Comparison of ENCODE assay signal across 8 cellular contexts in the genomic region with DNA sequence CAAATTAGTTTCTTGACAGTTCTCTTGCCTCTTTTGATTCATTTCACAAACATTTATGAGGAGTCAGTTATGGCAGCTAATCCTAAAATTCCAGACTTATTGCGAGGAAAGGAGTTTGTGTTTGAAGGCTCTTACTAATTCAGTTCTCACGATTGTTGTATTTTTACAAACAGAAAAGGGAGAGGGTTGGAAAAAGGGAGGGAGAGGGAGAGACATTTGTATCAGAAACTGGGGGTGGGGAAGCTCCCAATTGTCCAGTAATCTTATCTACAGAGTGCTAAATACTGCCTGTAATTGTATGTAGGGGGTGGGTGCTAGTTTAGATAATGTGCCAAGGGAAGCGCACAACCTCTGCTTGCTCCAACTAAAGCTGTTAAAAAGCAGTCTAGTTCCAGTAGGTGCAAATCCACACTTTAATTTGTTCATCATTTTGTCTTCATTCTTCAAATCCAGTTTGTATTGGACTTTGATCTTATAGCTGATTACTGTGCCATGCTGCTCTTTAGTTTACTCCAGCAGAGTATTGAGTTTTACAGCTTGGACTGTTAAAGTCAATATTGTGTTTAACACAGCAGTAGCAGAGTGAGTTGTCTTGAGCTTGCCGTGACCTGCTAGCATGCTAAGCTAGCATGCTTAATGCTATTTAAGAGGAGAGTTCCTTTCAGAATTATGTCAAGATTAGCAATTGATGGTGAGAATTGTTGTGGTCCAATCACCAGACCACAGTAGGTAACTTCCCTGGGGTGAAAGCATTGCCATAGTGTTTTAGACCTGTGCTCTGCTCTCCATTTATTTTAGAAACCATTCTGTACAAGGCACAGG. TPM values are rescaled to one million over a fixed set of nuclear protein-coding genes. Genes with fewer than 3 reads are reported as not detected.
DNase-seq lines count a peak whose midpoint lies in the region; ATAC-seq, FAIRE-seq and TF ChIP-seq lines count a peak whose summit lies in the region.

No MANE protein-coding gene starts in this region.

- peak overlapping the region; percentile 82 for H2BK5ac ChIP-seq in IMR-90 (ENCODE audit: low read depth, low read length, poor library complexity, severe bottlenecking)

- H3K56ac ChIP-seq in IMR-90 (ENCODE audit: extremely low read depth, insufficient read depth, low read length) = peak overlapping the region; percentile 19; the same call in 1 of the 2 replicates

- no peak for TF ChIP-seq CTCF in IMR-90 (conservative IDR thresholded peaks at IDR 0.05; ENCODE audit: low read depth, low read length)
- TF ChIP-seq CTCF in endothelial cell of umbilical vein (IDR thresholded peaks at IDR 0.05; ENCODE audit: extremely low read depth in 1 of 2, insufficient read depth in 1 of 2, low read depth in 1 of 2, low read length in 2 of 2) = no peak
- TF ChIP-seq CTCF in sigmoid colon (IDR thresholded peaks at IDR 0.05) = no peak
- TF ChIP-seq CTCF in Peyer's patch (IDR thresholded peaks at IDR 0.05) = no peak

- peak overlapping the region; percentile 49; the same call in 1 of the 2 replicates for H4K5ac ChIP-seq in IMR-90 (ENCODE audit: low read depth, low read length)

- ATAC-seq in GM19025 (IDR thresholded peaks at IDR 0.05; ENCODE audit: low read depth, unreplicated experiment) = peak; percentile 47
- ATAC-seq in IMR-90 (ENCODE audit: low read depth) = peak; percentile 21

- POLR2A ChIA-PET in IMR-90 (lab: Charles Lee; ENCODE audit: unreplicated experiment) (no interaction called here), endothelial cell of umbilical vein (lab: Charles Lee) (no interaction called here)

- H3K79me1 ChIP-seq in IMR-90 (ENCODE audit: low read depth in 1 of 2, low read length in 2 of 2) = peaks cover 29 to 69% of the 10 kb centered on the region in 2 experiments

- H3K36me3 ChIP-seq in IMR-90 (ENCODE audit: control insufficient read depth, insufficient read depth, low read length) = no peaks in the 10 kb centered on the region
- no peaks in the 10 kb centered on the region for H3K36me3 ChIP-seq in endothelial cell of umbilical vein (ENCODE audit: control insufficient read depth in 2 of 2, extremely low read depth in 1 of 2, insufficient read depth in 2 of 2, low read length in 2 of 2)
- no peaks in the 10 kb centered on the region for H3K36me3 ChIP-seq in sigmoid colon
- H3K36me3 ChIP-seq in Peyer's patch = no peaks in the 10 kb centered on the region

- peak overlapping the region; percentile 53; the same call in 2 of the 3 replicates for H2BK15ac ChIP-seq in IMR-90 (ENCODE audit: low read depth, low read length)

- H3K23ac ChIP-seq in IMR-90 (ENCODE audit: low read depth, low read length) = peak overlapping the region; percentile 5

- dilution Hi-C loops in IMR-90 (cut with HindIII; ENCODE audit: low sequenced_read_pairs, unreplicated experiment) = no loop called here
- dilution Hi-C loops in endothelial cell of umbilical vein (cut with MboI; ENCODE audit: extremely low pct_ligation_motif_present, low sequenced_read_pairs) = no loop called here

- H3K79me2 ChIP-seq in endothelial cell of umbilical vein (ENCODE audit: control insufficient read depth, insufficient read depth, low read length) = peaks cover 27% of the 10 kb centered on the region

- no peak overlapping the region for H3K27ac ChIP-seq in IMR-90 (ENCODE audit: insufficient read depth, low read length)
- H3K27ac ChIP-seq in endothelial cell of umbilical vein (ENCODE audit: insufficient read depth, low read depth, low read length) = peak overlapping the region; percentile 51
- H3K27ac ChIP-seq in sigmoid colon = peak overlapping the region in 3 of 4 donors; percentile 48 to 71 (median 51)
- H3K27ac ChIP-seq in Peyer's patch = peak overlapping the region in 1 of 4 donors; percentile 16

- H2AFZ ChIP-seq in IMR-90 (replicated peaks; ENCODE audit: low read length, poor library complexity) = no peak overlapping the region
- H2AFZ ChIP-seq in endothelial cell of umbilical vein (ENCODE audit: low read depth, low read length) = peak overlapping the region; percentile 5

- 0 out of 2 replicates have a peak overlapping the region, but pooled peaks have one; percentile 21 for H2AK5ac ChIP-seq in IMR-90 (ENCODE audit: low read depth, low read length)

- BruUV-seq in IMR-90 (replicated peaks; lab: Mats Ljungman, UMichigan) (no TSS peak), endothelial cell of umbilical vein (replicated peaks; lab: Mats Ljungman, UMichigan) (no TSS peak)

- H3K9ac ChIP-seq in IMR-90 (ENCODE audit: low read depth, low read length) (no peak overlapping the region), endothelial cell of umbilical vein (replicated peaks; ENCODE audit: extremely low read depth, insufficient read depth, low read length) (no peak overlapping the region)

- H3K18ac ChIP-seq in IMR-90 (ENCODE audit: low read depth, low read length) = peak overlapping the region; percentile 82; the same call in 1 of the 2 replicates

- H4K91ac ChIP-seq in IMR-90 (ENCODE audit: insufficient read depth, low read depth, low read length) = peak overlapping the region; percentile 9; the same call in 1 of the 2 replicates

- H3K27me3 ChIP-seq in IMR-90 (ENCODE audit: control insufficient read depth, insufficient read depth, low read length) (no peaks in the 10 kb centered on the region), endothelial cell of umbilical vein (ENCODE audit: control insufficient read depth in 2 of 2, insufficient read depth in 2 of 2, low read length in 2 of 2) (no peaks in the 10 kb centered on the region), sigmoid colon (no peaks in the 10 kb centered on the region), Peyer's patch (no peaks in the 10 kb centered on the region)

- H3K4me2 ChIP-seq in IMR-90 (ENCODE audit: low read depth, low read length) = peak overlapping the region; percentile 84
- peak overlapping the region; percentile 70 for H3K4me2 ChIP-seq in endothelial cell of umbilical vein (ENCODE audit: insufficient read depth, low read length)

- intact Hi-C loops in IMR-90 (cut with micrococcal nuclease) (no loop called here), endothelial cell of umbilical vein (cut with micrococcal nuclease) (loop anchor here (1.0 kb wide), 2 partner anchors 13 to 28 kb away; partner anchors contain the start of gene FNIP2), sigmoid colon (cut with DNase I) (no loop called here)

- no CpG with 5 or more reads among the region's 4 CpGs for WGBS in IMR-90 (ENCODE audit: extremely low coverage in 2 of 2, insufficient read length in 1 of 2), 2 experiments
- 12 to 58% methylated on average over 4 of the region's 4 CpGs for WGBS in sigmoid colon, 2 donors

- H3K4me3 ChIP-seq in IMR-90 (ENCODE audit: insufficient read depth, low read depth, low read length) (no peak overlapping the region), endothelial cell of umbilical vein (replicated peaks in 1 of 3; ENCODE audit: insufficient read depth in 1 of 3, low read depth in 1 of 3, low read length in 3 of 3) (no peak overlapping the region), sigmoid colon (no peak overlapping the region), Peyer's patch (no peak overlapping the region)

- H4K8ac ChIP-seq in IMR-90 (ENCODE audit: low read depth in 2 of 2, low read length in 2 of 2) = peak overlapping the region in 1 of 2 experiments; percentile 16; a peak in 1 of 4 replicates

- H2AK9ac ChIP-seq in IMR-90 (replicated peaks; ENCODE audit: low read depth, low read length, poor library complexity) = no peak overlapping the region

- TF ChIP-seq EP300 in sigmoid colon (IDR thresholded peaks at IDR 0.05) = no peak

- no peak for FAIRE-seq in endothelial cell of umbilical vein (lab: Jason Lieb, UNC)

- peak overlapping the region; percentile 5 for H2BK20ac ChIP-seq in IMR-90 (ENCODE audit: low read depth, low read length)

- DNase-seq in IMR-90 (peak; percentile 61), endothelial cell of umbilical vein (ENCODE audit: low read depth, low spot score) (peak; percentile 54), sigmoid colon (no peak), D341Med (ENCODE audit: low spot score) (no peak), Peyer's patch (no peak)
- no peak for DNase-seq in central memory CD4-positive, alpha-beta T cell
- DNase-seq in stimulated activated CD4-positive, alpha-beta T cell treated with anti-CD3 and anti-CD28 coated beads, Interleukin-4, amount 100 ng/mL, for 4 hours = no peak

- H3K4ac ChIP-seq in IMR-90 (ENCODE audit: low read depth, low read length) = peak overlapping the region; percentile 52

- no peaks in the 10 kb centered on the region; the same call in 1 of the 2 replicates for H4K20me1 ChIP-seq in IMR-90 (ENCODE audit: insufficient read depth, low read length)
- H4K20me1 ChIP-seq in endothelial cell of umbilical vein (replicated peaks; ENCODE audit: control insufficient read depth, extremely low read depth, insufficient read depth, low read length) = no peaks in the 10 kb centered on the region

- TF ChIP-seq RAD21 in IMR-90 (IDR thresholded peaks at IDR 0.05; ENCODE audit: low read length) = no peak

- peaks cover 25% of the 10 kb centered on the region for H3K4me1 ChIP-seq in IMR-90 (ENCODE audit: control insufficient read depth, insufficient read depth, low read length)
- peaks cover 39% of the 10 kb centered on the region for H3K4me1 ChIP-seq in endothelial cell of umbilical vein (ENCODE audit: control insufficient read depth, extremely low read depth, insufficient read depth, low read length)
- H3K4me1 ChIP-seq in sigmoid colon = peaks cover 0 to 74% (median 71%) of the 10 kb centered on the region in 4 donors
- peaks cover 0 to 58% (median under 1%) of the 10 kb centered on the region in 4 donors for H3K4me1 ChIP-seq in Peyer's patch

- in situ Hi-C loops in IMR-90 (cut with MboI; ENCODE audit: low sequenced_read_pairs) = no loop called here

- peak overlapping the region; percentile 54; the same call in 1 of the 2 replicates for H3K14ac ChIP-seq in IMR-90 (replicated peaks; ENCODE audit: low read depth, low read length)

- H2BK120ac ChIP-seq in IMR-90 (ENCODE audit: low read depth, low read length) = peak overlapping the region; percentile 71

- H3K9me1 ChIP-seq in IMR-90 (ENCODE audit: insufficient read depth, low read length) (peaks cover 9% of the 10 kb centered on the region), endothelial cell of umbilical vein (replicated peaks; ENCODE audit: control insufficient read depth, extremely low read depth, insufficient read depth, low read length) (no peaks in the 10 kb centered on the region)

- H3K9me3 ChIP-seq in IMR-90 (ENCODE audit: control insufficient read depth, insufficient read depth, low read length) (no peaks in the 10 kb centered on the region), endothelial cell of umbilical vein (replicated peaks; ENCODE audit: control insufficient read depth, insufficient read depth, low read length) (no peaks in the 10 kb centered on the region), sigmoid colon (no peaks in the 10 kb centered on the region), Peyer's patch (no peaks in the 10 kb centered on the region)

- CTCF ChIA-PET in IMR-90 (lab: Yijun Ruan, JAX) (interaction anchor here (0.6 to 1.4 kb wide), 3 partner anchors 14 to 55 kb away, joined by 3 to 4 read pairs (median 4); no protein-coding TSS in a partner anchor), endothelial cell of umbilical vein (lab: Charles Lee) (interaction anchor here (0.7 to 2.0 kb wide), 12 partner anchors 8 to 74 kb away, joined by 3 to 11 read pairs (median 4); partner anchors contain the start of gene FNIP2)

- no peak for TF ChIP-seq POLR2A in IMR-90 (IDR thresholded peaks at IDR 0.05; ENCODE audit: low read depth, low read length)
- TF ChIP-seq POLR2A in endothelial cell of umbilical vein (IDR thresholded peaks at IDR 0.05; ENCODE audit: low read depth, low read length) = no peak
- TF ChIP-seq POLR2A in sigmoid colon (IDR thresholded peaks at IDR 0.05) = no peak
- TF ChIP-seq POLR2A in Peyer's patch (IDR thresholded peaks at IDR 0.05) = no peak

RNA-seq across cellular contexts. Expression of gene FNIP2, which starts 13.9 kb away (rescaled TPM):
- 22.2 and 24.6 TPM in 2 replicates for total RNA-seq in IMR-90 (2012; rRNA removed)
- polyA plus RNA-seq in IMR-90 (2012; rRNA removed) = 3.9 and 4.7 TPM in 2 replicates
- polyA plus RNA-seq in IMR-90 (2012; cell fraction: cytosol; rRNA removed) = 1.6 and 2.5 TPM in 2 replicates
- polyA plus RNA-seq in IMR-90 (2012; cell fraction: nucleus; rRNA removed; ENCODE audit: low replicate concordance) = 1.7 and 5.1 TPM in 2 replicates
- 13.6 and 14.4 TPM in 2 replicates for total RNA-seq in endothelial cell of umbilical vein
- polyA plus RNA-seq in endothelial cell of umbilical vein = 2.6 and 4.5 TPM in 2 replicates
- 3.5 and 4.2 TPM in 2 replicates for polyA plus RNA-seq in endothelial cell of umbilical vein (2011; cell fraction: cytosol; rRNA removed)
- 7.5 and 8.0 TPM in 2 replicates for polyA plus RNA-seq in endothelial cell of umbilical vein (2011; cell fraction: nucleus; rRNA removed)
- 3.1 and 4.1 TPM in 2 replicates for polyA plus RNA-seq in endothelial cell of umbilical vein (2012)
- polyA minus RNA-seq in endothelial cell of umbilical vein = 15.5 and 16.7 TPM in 2 replicates
- 0.51 TPM for polyA minus RNA-seq in endothelial cell of umbilical vein (2011; cell fraction: cytosol; rRNA and poly(A)+ RNA removed)
- polyA minus RNA-seq in endothelial cell of umbilical vein (2011; cell fraction: nucleus; rRNA and poly(A)+ RNA removed) = 26.0 and 35.9 TPM in 2 replicates
- 10 to 100 TPM; 35.2 to 38.9 (median 36.5) TPM for total RNA-seq in sigmoid colon
- 10 to 100 TPM; 14.4 to 22.7 (median 17.8) TPM for polyA plus RNA-seq in sigmoid colon
- total RNA-seq in Peyer's patch = 10 to 100 TPM; 31.9 to 40.8 (median 38.6) TPM

RNA-seq across cellular contexts. Expression of gene PPID, which starts 59.6 kb away (rescaled TPM):
- total RNA-seq in IMR-90 (2012; rRNA removed) (11.8 and 22.8 TPM in 2 replicates), endothelial cell of umbilical vein (24.7 and 25.7 TPM in 2 replicates), sigmoid colon (10 to 100 TPM; 17.8 to 54.8 (median 28.6) TPM), Peyer's patch (10 to 100 TPM; 21.9 to 60.2 (median 28.3) TPM)
- polyA plus RNA-seq in IMR-90 (2012; rRNA removed) (17.1 and 21.1 TPM in 2 replicates), endothelial cell of umbilical vein (11.1 and 11.5 TPM in 2 replicates), sigmoid colon (10 to 100 TPM; 17.4 to 30.1 (median 26.6) TPM)
- polyA plus RNA-seq in IMR-90 (2012; cell fraction: cytosol; rRNA removed) = 4.3 and 5.0 TPM in 2 replicates
- 2.7 and 8.2 TPM in 2 replicates for polyA plus RNA-seq in IMR-90 (2012; cell fraction: nucleus; rRNA removed; ENCODE audit: low replicate concordance)
- polyA plus RNA-seq in endothelial cell of umbilical vein (2011; cell fraction: cytosol; rRNA removed) = 13.3 and 14.8 TPM in 2 replicates
- polyA plus RNA-seq in endothelial cell of umbilical vein (2011; cell fraction: nucleus; rRNA removed) = 10.1 and 14.7 TPM in 2 replicates
- 22.5 and 35.0 TPM in 2 replicates for polyA plus RNA-seq in endothelial cell of umbilical vein (2012)
- polyA minus RNA-seq in endothelial cell of umbilical vein = 2.6 and 5.0 TPM in 2 replicates
- 2.6 TPM for polyA minus RNA-seq in endothelial cell of umbilical vein (2011; cell fraction: cytosol; rRNA and poly(A)+ RNA removed)
- polyA minus RNA-seq in endothelial cell of umbilical vein (2011; cell fraction: nucleus; rRNA and poly(A)+ RNA removed) = 4.0 and 7.9 TPM in 2 replicates

Comparison
In these comparisons a context has a peak if more than half of its experiments do, and no peak if none do; other contexts are left out.
1. DNase-seq: peak in IMR-90 (single experiment) and endothelial cell of umbilical vein (single experiment); none in sigmoid colon (single experiment), central memory CD4-positive, alpha-beta T cell (single experiment), D341Med (single experiment), stimulated activated CD4-positive, alpha-beta T cell treated with anti-CD3 and anti-CD28 coated beads, Interleukin-4, amount 100 ng/mL, for 4 hours (0 of 2) and Peyer's patch (0 of 3).